In genomic region chr12:16088421-16088820, GRCh38 we compare ENCODE assay signal across 6 cellular contexts.
"Had no signal": no experiment of that assay in that cellular context is flagged by ENCODE, and none has a peak within 500 bp of the region (broad histone marks: within the 10 kb centered on the region; RNA-seq: fewer than 3 reads in every experiment).

No MANE protein-coding gene starts in this region.

- ATAC-seq: K562 had no signal

- DNase-seq: KBM-7, KG1 had no signal

- FAIRE-seq: HTR-8/SVneo, K562 had no signal

- H3K27ac ChIP-seq: HL-60, KMS-11 had no signal

- H3K9ac ChIP-seq: KMS-11 had no signal

- H3K4me3 ChIP-seq: K562 had no signal

- H3K4me2 ChIP-seq: KMS-11 had no signal
